Comparison of ENCODE assay signal across 13 cellular contexts in the genomic region with DNA sequence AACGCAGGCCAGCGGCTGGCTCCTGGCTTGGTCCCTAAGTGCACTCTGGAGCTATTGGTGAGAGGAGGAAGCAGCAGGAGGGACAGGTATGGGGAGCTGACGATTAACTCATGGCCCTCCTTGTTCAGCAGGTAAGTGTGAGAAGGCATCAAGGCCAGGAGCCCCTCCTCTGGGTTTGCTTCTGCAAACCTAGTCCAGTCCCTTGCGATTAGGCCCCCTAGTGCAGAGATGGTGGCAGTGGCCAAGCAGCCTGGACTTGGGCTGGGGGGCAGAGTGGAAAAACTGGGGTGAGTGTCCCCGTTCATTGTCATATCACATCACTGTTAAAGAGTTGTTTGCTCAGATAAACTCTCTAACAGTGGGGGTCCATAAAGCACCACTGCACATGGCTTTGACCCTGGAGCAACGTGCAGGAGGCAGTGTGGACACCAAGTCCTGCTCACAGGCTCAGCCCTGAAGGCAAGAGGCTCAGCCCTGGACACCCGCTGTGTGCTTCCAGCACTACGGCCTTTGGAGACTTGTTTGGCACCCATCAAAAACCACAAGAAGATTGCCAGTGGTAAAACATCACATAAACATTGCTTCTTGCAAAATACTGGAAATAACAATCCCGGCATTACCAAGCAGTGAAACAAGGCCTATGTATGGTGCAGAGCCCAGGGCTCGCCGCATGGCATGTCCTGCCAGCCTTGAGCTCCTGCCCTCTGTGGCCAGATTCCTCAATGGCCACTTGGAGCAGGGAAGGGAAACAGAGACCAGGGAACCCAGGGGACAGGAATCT.
DNase-seq lines count a peak whose midpoint lies in the region; ATAC-seq, FAIRE-seq and TF ChIP-seq lines count a peak whose summit lies in the region.
"Had no signal": no experiment of that assay in that cellular context is flagged by ENCODE, and none has a peak within 500 bp of the region (broad histone marks: within the 10 kb centered on the region; RNA-seq: fewer than 3 reads in every experiment).

No MANE protein-coding gene starts in this region.

- H3K4me3 ChIP-seq in Panc1 (ENCODE audit: low read depth in 2 of 2, low read length in 2 of 2), result no peak overlapping the region
- H3K4me3 ChIP-seq: hepatocyte had no signal

- CTCF ChIA-PET in Panc1 (lab: Charles Lee), result no interaction called here

- ATAC-seq in Panc1 (peak; percentile 60; the same call in 1 of the 2 replicates), GM19463 (IDR thresholded peaks at IDR 0.05; ENCODE audit: unreplicated experiment) (no peak), HG03521 (IDR thresholded peaks at IDR 0.05; ENCODE audit: unreplicated experiment) (no peak)

- no peaks in the 10 kb centered on the region for H3K27me3 ChIP-seq in Panc1 (ENCODE audit: control insufficient read depth, insufficient read depth, low read length)
- H3K27me3 ChIP-seq: hepatocyte had no signal

- POLR2A ChIA-PET in Panc1 (lab: Charles Lee), result interaction anchor here (0.7 kb wide), 1 partner anchor 30 kb away, joined by 4 read pairs; no protein-coding TSS in a partner anchor

- in situ Hi-C loops in Panc1 (cut with HindIII; ENCODE audit: low pct_unique_long_range_greater_than_20kb, low sequenced_read_pairs), result no loop called here

- FAIRE-seq in frontal cortex (lab: Jason Lieb, UNC), result no peak

- 0 out of 2 replicates have a peak, but pooled peaks cover 3% of the 10 kb centered on the region for H3K4me1 ChIP-seq in Panc1 (ENCODE audit: control insufficient read depth, insufficient read depth, low read length)

- DNase-seq in EH (ENCODE audit: low read depth), result peak; percentile 54
- DNase-seq in Panc1 (ENCODE audit: low read depth, low spot score), result no peak
- peak; percentile 79 for DNase-seq in fibroblast of peridontal ligament (ENCODE audit: extremely low read depth)
- peak; percentile 66 for DNase-seq in posterior vena cava (ENCODE audit: low spot score)
- no peak for DNase-seq in frontal cortex (ENCODE audit: low spot score in 2 of 2)
- no peak for DNase-seq in HuH-7.5 (ENCODE audit: low spot score)
- DNase-seq: DMS79, NCI-H187 treated with DMSO at 0.1 percent for 48 hours, NCI-H510A treated with DMSO at 0.1 percent for 48 hours had no signal

- no peaks in the 10 kb centered on the region for H3K36me3 ChIP-seq in Panc1 (ENCODE audit: control insufficient read depth, insufficient read depth, low read length)
- H3K36me3 ChIP-seq: neutrophil had no signal

- intact Hi-C loops in Panc1 (cut with micrococcal nuclease; ENCODE audit: unreplicated experiment), result no loop called here
- intact Hi-C loops in posterior vena cava (cut with DNase I), result no loop called here

- TF ChIP-seq CTCF in Panc1 (IDR thresholded peaks at IDR 0.05), result no peak

- H3K27ac ChIP-seq in Panc1 (ENCODE audit: low read length), result peak overlapping the region; percentile 23; the same call in 1 of the 2 replicates
- H3K27ac ChIP-seq: hepatocyte, neutrophil had no signal

- no peaks in the 10 kb centered on the region for H3K9me3 ChIP-seq in Panc1 (ENCODE audit: control insufficient read depth, insufficient read depth, low read depth, low read length)
- H3K9me3 ChIP-seq: neutrophil had no signal

- BruUV-seq in Panc1 (replicated peaks; lab: Mats Ljungman, UMichigan), result no TSS peak

Comparison
In these comparisons a context has a peak if more than half of its experiments do, and no peak if none do; other contexts are left out.
1. DNase-seq: peak in EH (single experiment), fibroblast of peridontal ligament (single experiment) and posterior vena cava (single experiment); none in Panc1 (single experiment), frontal cortex (0 of 2) and HuH-7.5 (single experiment).